Comparison of ENCODE assay signal across 21 cellular contexts in the genomic region with DNA sequence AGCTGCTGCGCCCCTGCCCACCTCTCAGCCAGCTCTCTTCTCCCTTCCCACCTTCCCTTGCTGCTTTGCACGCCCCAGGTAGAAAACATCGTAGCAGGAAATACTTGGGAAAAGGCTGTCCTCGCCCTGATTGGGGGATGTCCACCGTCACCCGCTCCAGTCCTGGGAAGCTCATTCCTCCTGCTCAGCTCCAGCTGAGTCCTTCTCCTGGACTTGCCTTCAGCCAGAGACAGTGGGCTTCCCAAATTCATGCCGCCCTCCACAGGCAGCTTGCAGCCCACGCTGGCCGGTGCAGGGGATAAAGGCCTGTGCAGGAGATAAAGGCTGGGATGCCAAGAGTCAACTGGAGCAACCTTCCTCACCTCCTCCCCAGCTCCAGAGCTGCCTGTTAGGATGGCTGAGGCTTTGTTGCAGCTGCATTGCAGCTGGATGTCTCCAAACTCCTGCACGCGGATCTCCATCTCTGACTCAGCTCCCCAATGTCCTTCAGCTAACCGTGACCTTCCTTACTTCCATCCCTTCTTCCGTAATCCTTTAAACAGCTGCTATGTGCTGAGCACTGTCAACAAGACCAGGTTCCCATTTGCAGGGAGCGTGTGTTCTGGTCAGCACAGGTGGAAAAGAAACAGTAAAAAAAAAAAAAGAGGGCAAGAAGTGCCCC.
A peak's percentile ranks its signal among the peaks of the same experiment; 100 is the strongest.
DNase-seq lines count a peak whose midpoint lies in the region; ATAC-seq, FAIRE-seq and TF ChIP-seq lines count a peak whose summit lies in the region.
"Had no signal": no experiment of that assay in that cellular context is flagged by ENCODE, and none has a peak within 500 bp of the region (broad histone marks: within the 10 kb centered on the region; RNA-seq: fewer than 3 reads in every experiment).

No MANE protein-coding gene starts in this region.

- no peak overlapping the region for H2BK5ac ChIP-seq in H1 (ENCODE audit: low read depth, low read length)

- no peak overlapping the region for H3K23ac ChIP-seq in H1 (ENCODE audit: insufficient read length)

- H3K23me2 ChIP-seq in H1 (ENCODE audit: low read depth, low read length): no peaks in the 10 kb centered on the region; the same call in 1 of the 2 replicates

- no peak overlapping the region for H2AK5ac ChIP-seq in H1 (ENCODE audit: low read depth, low read length)

- no peak overlapping the region for H2BK15ac ChIP-seq in H1 (ENCODE audit: low read length)

- no peak for TF ChIP-seq POLR2A in H1 (IDR thresholded peaks at IDR 0.05; ENCODE audit: control extremely low read depth in 1 of 2, low read depth in 2 of 2, low read length in 2 of 2)

- H4K8ac ChIP-seq in H1 (ENCODE audit: extremely low read depth, insufficient read depth, low read length): no peak overlapping the region; the same call in 1 of the 2 replicates

- no peaks in the 10 kb centered on the region for H3K9me3 ChIP-seq in H1 (ENCODE audit: insufficient read depth in 2 of 2, low read depth in 1 of 2, low read length in 1 of 2)
- H3K9me3 ChIP-seq in parathyroid adenoma (ENCODE audit: control insufficient read depth, low read length): no peaks in the 10 kb centered on the region
- no peaks in the 10 kb centered on the region; the same call in 1 of the 2 replicates for H3K9me3 ChIP-seq in SJCRH30 (replicated peaks)
- H3K9me3 ChIP-seq: lower lobe of right lung, right atrium auricular region, tibial artery had no signal

- TF ChIP-seq RAD21 in H1 (IDR thresholded peaks at IDR 0.05 in 1 of 2, conservative IDR thresholded peaks at IDR 0.05 in 1 of 2; ENCODE audit: low read depth in 2 of 2, low read length in 2 of 2): peak; percentile 3 to 16; a peak in 1 of 4 replicates

- H2AFZ ChIP-seq in H1 (ENCODE audit: low read length): no peak overlapping the region
- H2AFZ ChIP-seq in parathyroid adenoma: peak overlapping the region; percentile 88

- CTCF ChIA-PET in H1 (lab: Charles Lee; ENCODE audit: partially characterized antibody): interaction anchor here (0.7 to 1.7 kb wide), 9 partner anchors 9 to 464 kb away, joined by 3 to 8 read pairs (median 3); no protein-coding TSS in a partner anchor

- TF ChIP-seq CTCF in H1 (IDR thresholded peaks at IDR 0.05; ENCODE audit: control extremely low read depth in 1 of 3, insufficient read depth in 1 of 3, low read depth in 1 of 3, low read length in 3 of 3): no peak
- no peak for TF ChIP-seq CTCF in parathyroid adenoma (IDR thresholded peaks at IDR 0.05)
- TF ChIP-seq CTCF in omental fat pad (IDR thresholded peaks at IDR 0.05): no peak

- no peaks in the 10 kb centered on the region for H3K36me3 ChIP-seq in H7 (replicated peaks; ENCODE audit: control insufficient read depth, insufficient read depth, low read length)
- no peaks in the 10 kb centered on the region for H3K36me3 ChIP-seq in H1 (ENCODE audit: control insufficient read depth in 2 of 4, insufficient read depth in 4 of 4, low read length in 3 of 4)
- no peaks in the 10 kb centered on the region for H3K36me3 ChIP-seq in parathyroid adenoma (ENCODE audit: control insufficient read depth, insufficient read depth, low read length)
- no peaks in the 10 kb centered on the region for H3K36me3 ChIP-seq in SJCRH30
- H3K36me3 ChIP-seq: cardiac muscle cell, lower lobe of right lung, right atrium auricular region, tibial artery had no signal

- no peaks in the 10 kb centered on the region for H3K79me2 ChIP-seq in H1 (ENCODE audit: control insufficient read depth in 1 of 2, insufficient read depth in 2 of 2, low read length in 2 of 2)
- no peaks in the 10 kb centered on the region for H3K79me2 ChIP-seq in parathyroid adenoma

- no peak overlapping the region for H3K4ac ChIP-seq in H1 (replicated peaks; ENCODE audit: insufficient read length, low read depth, low read length)

- H4K20me1 ChIP-seq in H1 (replicated peaks in 1 of 2; ENCODE audit: control insufficient read depth in 1 of 2, insufficient read depth in 2 of 2, low read length in 2 of 2): no peaks in the 10 kb centered on the region

- no peak overlapping the region for H2BK120ac ChIP-seq in H1 (replicated peaks; ENCODE audit: low read depth, low read length)

- H3K27me3 ChIP-seq in H7 (ENCODE audit: control insufficient read depth, insufficient read depth, low read length): no peaks in the 10 kb centered on the region; the same call in 1 of the 2 replicates
- H3K27me3 ChIP-seq in H1 (replicated peaks in 1 of 4; ENCODE audit: control insufficient read depth in 3 of 4, extremely low read depth in 1 of 4, insufficient read depth in 3 of 4, low read length in 3 of 4): peaks cover 0 to 4% (median 0%) of the 10 kb centered on the region in 4 experiments; a peak in 1 of 7 replicates
- H3K27me3 ChIP-seq in parathyroid adenoma (ENCODE audit: control insufficient read depth, insufficient read depth, low read length): no peaks in the 10 kb centered on the region
- peaks cover 46% of the 10 kb centered on the region for H3K27me3 ChIP-seq in SJCRH30
- H3K27me3 ChIP-seq: cardiac muscle cell, right atrium auricular region, tibial artery had no signal

- no peak overlapping the region for H4K5ac ChIP-seq in H1 (ENCODE audit: insufficient read length, low read depth, low read length)

- no peak for ATAC-seq in omental fat pad (ENCODE audit: low FRiP score)
- ATAC-seq: foreskin keratinocyte; stimulated activated naive CD8-positive, alpha-beta T cell treated with anti-CD3 and anti-CD28 coated beads, Interleukin-15, Interleukin-2, amounts not matched to agents 100 U/mL and 50 U/mL, for 24 hours had no signal

- H3K79me1 ChIP-seq in H1 (ENCODE audit: low read depth, low read length): no peaks in the 10 kb centered on the region

- no peak for FAIRE-seq in H1 (lab: Jason Lieb, UNC)
- FAIRE-seq: islet of Langerhans had no signal

- POLR2A ChIA-PET in H1 (lab: Charles Lee; ENCODE audit: partially characterized antibody): no interaction called here

- no peak overlapping the region for H3K56ac ChIP-seq in H1 (replicated peaks; ENCODE audit: insufficient read length, low read depth, low read length)

- no peak overlapping the region for H4K91ac ChIP-seq in H1 (replicated peaks; ENCODE audit: insufficient read length, low read length)

- H3K4me3 ChIP-seq in H7 (ENCODE audit: insufficient read depth, low read depth, low read length): no peak overlapping the region
- H3K4me3 ChIP-seq in H1 (ENCODE audit: extremely low read depth in 1 of 4, insufficient read depth in 2 of 4, low read depth in 3 of 4, low read length in 4 of 4): no peak overlapping the region
- H3K4me3 ChIP-seq in parathyroid adenoma (ENCODE audit: low read depth, low read length): no peak overlapping the region
- H3K4me3 ChIP-seq in SJCRH30: no peak overlapping the region
- H3K4me3 ChIP-seq: cardiac muscle cell, lower lobe of right lung, right atrium auricular region had no signal

- 0 out of 2 replicates have a peak overlapping the region, but pooled peaks have one; percentile 43 for H2BK20ac ChIP-seq in H1 (ENCODE audit: low read length)

- H3K4me1 ChIP-seq in H1 (replicated peaks in 1 of 4; ENCODE audit: control insufficient read depth in 3 of 4, insufficient read depth in 4 of 4, low read length in 3 of 4) (0 out of 7 replicates have a peak, but pooled peaks cover 0 to 5% (median 0%) of the 10 kb centered on the region in 4 experiments), parathyroid adenoma (peaks cover 18% of the 10 kb centered on the region), SJCRH30 (no peaks in the 10 kb centered on the region; the same call in 1 of the 2 replicates)
- H3K4me1 ChIP-seq: foreskin keratinocyte, lower lobe of right lung had no signal

- no peak overlapping the region for H3K9ac ChIP-seq in H1 (replicated peaks in 1 of 4; ENCODE audit: extremely low read depth in 1 of 4, low read depth in 3 of 4, low read length in 3 of 4)
- H3K9ac ChIP-seq in parathyroid adenoma: no peak overlapping the region

- DNase-seq in H7: peak; percentile 70
- peak; percentile 63 to 81 for DNase-seq in NCI-H524 (lab: John Stamatoyannopoulos, UW)
- DNase-seq in H1 (ENCODE audit: low read depth in 1 of 2, low spot score in 2 of 2): no peak
- no peak for DNase-seq in SJCRH30
- DNase-seq in omental fat pad (ENCODE audit: low spot score): no peak
- no peak for DNase-seq in nucleus accumbens (lab: John Stamatoyannopoulos, UW)
- DNase-seq: activated naive CD4-positive, alpha-beta T cell treated with anti-CD3 and anti-CD28 coated beads for 36 hours; activated T-cell treated with anti-CD3 and anti-CD28 coated beads, Interleukin-2, amount 50 U/mL, for 24 hours; GOT3; NCI-H2107; stimulated activated CD4-positive, alpha-beta T cell treated with anti-CD3 and anti-CD28 coated beads, Interleukin-12 subunit alpha, Interleukin-12 subunit beta, amount 100 ng/mL, for 4 hours; stimulated activated CD4-positive, alpha-beta T cell treated with anti-CD3 and anti-CD28 coated beads, Interleukin-4, amount 100 ng/mL, for 4 hours; stimulated activated naive CD8-positive, alpha-beta T cell treated with anti-CD3 and anti-CD28 coated beads, Interleukin-15, Interleukin-2, amounts not matched to agents 100 U/mL and 50 U/mL, for 24 hours; T1000 had no signal

- no peak overlapping the region for H3K27ac ChIP-seq in H1 (ENCODE audit: low read depth, low read length)
- H3K27ac ChIP-seq in parathyroid adenoma: peak overlapping the region; percentile 70
- no peak overlapping the region for H3K27ac ChIP-seq in SJCRH30
- H3K27ac ChIP-seq: cardiac muscle cell, foreskin keratinocyte, lower lobe of right lung, tibial artery had no signal

- WGBS in H1 (ENCODE audit: extremely low coverage in 1 of 2, insufficient coverage in 1 of 2, insufficient read length in 1 of 2, insufficient replicate concordance in 2 of 2, low coverage in 1 of 2, low lambda C conversion rate in 2 of 2, missing lambda C conversion rate in 1 of 2), 2 experiments: 87% methylated on average over 14 of the region's 14 CpGs; no CpG with 5 or more reads in 1 of the 2 experiments

- TF ChIP-seq EP300 in H1 (IDR thresholded peaks at IDR 0.05; ENCODE audit: borderline replicate concordance in 1 of 2, low read depth in 2 of 2, low read length in 2 of 2): no peak

- H3K4me2 ChIP-seq in H1 (ENCODE audit: insufficient read depth in 1 of 2, low read depth in 2 of 2, low read length in 2 of 2): no peak overlapping the region
- H3K4me2 ChIP-seq in parathyroid adenoma (ENCODE audit: low read length): no peak overlapping the region

- H3K18ac ChIP-seq in H1 (ENCODE audit: extremely low read depth, low read length): no peak overlapping the region

- H3K14ac ChIP-seq in H1 (ENCODE audit: insufficient read length): no peak overlapping the region

- 0 out of 2 replicates have a peak overlapping the region, but pooled peaks have one; percentile 33 for H2BK12ac ChIP-seq in H1 (ENCODE audit: low read depth, low read length)

TF ChIP-seq in H1, 55 proteins besides CTCF, POLR2A, EP300 and RAD21:
- TF ChIP-seq SIN3A (conservative IDR thresholded peaks at IDR 0.05 in 1 of 2, IDR thresholded peaks at IDR 0.05 in 1 of 2; ENCODE audit: low read depth in 1 of 2, low read length in 2 of 2) (no peak), SP4 (IDR thresholded peaks at IDR 0.05; ENCODE audit: low read length) (no peak), MAX (IDR thresholded peaks at IDR 0.05) (no peak), RBBP5 (IDR thresholded peaks at IDR 0.05; ENCODE audit: borderline replicate concordance, low read depth, low read length) (no peak), CHD1 (IDR thresholded peaks at IDR 0.05; ENCODE audit: low read depth, low read length) (no peak)

Comparison
In these comparisons a context has a peak if more than half of its experiments do, and no peak if none do; other contexts are left out.
1. DNase-seq: peak in H7 (single experiment) and NCI-H524 (2 of 2); none in H1 (0 of 2), SJCRH30 (0 of 2), omental fat pad (single experiment) and nucleus accumbens (0 of 56).